Comparison of ENCODE assay signal across 19 cellular contexts in the genomic region with DNA sequence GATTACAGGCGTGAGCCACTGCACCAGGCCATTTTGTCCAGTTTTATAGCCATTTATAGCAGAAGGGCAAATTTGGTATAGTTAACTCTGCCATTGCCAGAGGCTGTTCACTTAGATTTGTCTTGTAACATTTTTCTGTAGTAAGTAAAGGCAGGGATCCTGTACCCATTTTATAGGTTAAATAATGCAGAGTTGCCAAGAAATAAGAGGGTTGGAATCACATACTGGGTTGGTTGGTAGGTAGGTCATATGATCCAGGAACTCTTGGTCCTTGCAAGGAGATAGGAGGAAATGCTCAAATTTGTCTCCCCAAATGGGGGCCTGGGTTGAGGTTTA.
A peak's percentile ranks its signal among the peaks of the same experiment; 100 is the strongest.
DNase-seq lines count a peak whose midpoint lies in the region; ATAC-seq, FAIRE-seq and TF ChIP-seq lines count a peak whose summit lies in the region.
"Had no signal": no experiment of that assay in that cellular context is flagged by ENCODE, and none has a peak within 500 bp of the region (broad histone marks: within the 10 kb centered on the region; RNA-seq: fewer than 3 reads in every experiment).

No MANE protein-coding gene starts in this region.

- ATAC-seq in HepG2 (no peak), right lobe of liver (no peak), gastrocnemius medialis (peak in 1 of 2 donors; percentile 39), GM21423 (IDR thresholded peaks at IDR 0.05; ENCODE audit: unreplicated experiment) (no peak), HG03378 (IDR thresholded peaks at IDR 0.05; ENCODE audit: unreplicated experiment) (no peak), HG02798 (IDR thresholded peaks at IDR 0.05; ENCODE audit: poor library complexity, unreplicated experiment) (no peak)
- no peak for ATAC-seq in effector memory CD8-positive, alpha-beta T cell (replicated peaks)

- H3K4me1 ChIP-seq in HepG2 (ENCODE audit: insufficient read depth, low read length), result peaks cover 81% of the 10 kb centered on the region
- no peaks in the 10 kb centered on the region for H3K4me1 ChIP-seq in right lobe of liver
- peaks cover 57% of the 10 kb centered on the region for H3K4me1 ChIP-seq in OCI-LY7 (ENCODE audit: insufficient read depth, low read length, poor library complexity, severe bottlenecking)
- H3K4me1 ChIP-seq in gastrocnemius medialis, result peaks cover 16 to 20% of the 10 kb centered on the region in 2 donors

- no peak for FAIRE-seq in HepG2 (lab: Jason Lieb, UNC)
- FAIRE-seq: GM12892, H1, HTR-8/SVneo had no signal

- H3K9ac ChIP-seq in HepG2 (ENCODE audit: insufficient read depth, low read depth, low read length), result peak overlapping the region; percentile 31

- intact Hi-C loops in HepG2 (cut with micrococcal nuclease; ENCODE audit: unreplicated experiment) (loop anchor here (5.0 kb wide), 1 partner anchor 114 kb away; no protein-coding TSS in a partner anchor), right lobe of liver (cut with DNase I) (no loop called here), OCI-LY7 (cut with micrococcal nuclease; ENCODE audit: unreplicated experiment) (no loop called here), gastrocnemius medialis (cut with DNase I; ENCODE audit: low total_unique reads) (loop anchor here (2.0 kb wide), 1 partner anchor 70 kb away; no protein-coding TSS in a partner anchor)

- H3K4me3 Mint-ChIP-seq in effector memory CD8-positive, alpha-beta T cell, result no peak overlapping the region
- H3K4me3 Mint-ChIP-seq: B cell; CD4-positive, CD25-positive, alpha-beta regulatory T cell; IgD-negative memory B cell had no signal

- DNase-seq in HepG2 (ENCODE audit: low spot score) (no peak), right lobe of liver (no peak), OCI-LY7 (ENCODE audit: low spot score) (no peak), gastrocnemius medialis (no peak)
- no peak for DNase-seq in effector memory CD8-positive, alpha-beta T cell
- DNase-seq: 8988T, C1 segment of cervical spinal cord, DMS153, DMS79 had no signal

- no peak for TF ChIP-seq POLR2A in HepG2 (IDR thresholded peaks at IDR 0.05; ENCODE audit: insufficient read depth in 1 of 2, low read depth in 2 of 2, low read length in 2 of 2)
- TF ChIP-seq POLR2A in right lobe of liver (IDR thresholded peaks at IDR 0.05), result no peak
- TF ChIP-seq POLR2A in gastrocnemius medialis (IDR thresholded peaks at IDR 0.05), result no peak

- H3K4me1 Mint-ChIP-seq in effector memory CD8-positive, alpha-beta T cell (ENCODE audit: low read depth in 2 of 2), result peaks cover 8 to 12% of the 10 kb centered on the region in 2 donors

- POLR2A ChIA-PET in HepG2 (lab: Yijun Ruan, JAX), result interaction anchor here (1.7 to 2.6 kb wide), 2 partner anchors 11 to 14 kb away, joined by 7 to 29 read pairs; no protein-coding TSS in a partner anchor
- POLR2A ChIA-PET in OCI-LY7 (lab: Charles Lee), result interaction anchor here (0.7 to 2.3 kb wide), 2 partner anchors 21 to 132 kb away, joined by 5 to 14 read pairs; partner anchors contain the start of genes MCM8 and TRMT6

- peak overlapping the region; percentile 71 for H3K4me2 ChIP-seq in HepG2 (ENCODE audit: low read depth, low read length)
- peak overlapping the region; percentile 50 for H3K4me2 ChIP-seq in OCI-LY7 (ENCODE audit: low read length)

- H3K9me3 Mint-ChIP-seq in effector memory CD8-positive, alpha-beta T cell, result no peaks in the 10 kb centered on the region
- H3K9me3 Mint-ChIP-seq: CD4-positive, CD25-positive, alpha-beta regulatory T cell; IgD-negative memory B cell had no signal

- BruUV-seq in HepG2 (replicated peaks; lab: Mats Ljungman, UMichigan), result no TSS peak
- BruUV-seq in OCI-LY7 (replicated peaks; lab: Mats Ljungman, UMichigan), result no TSS peak

- H3K79me2 ChIP-seq in HepG2 (ENCODE audit: insufficient read depth, low read length) (no peaks in the 10 kb centered on the region), OCI-LY7 (ENCODE audit: insufficient read depth, low read depth, low read length) (0 out of 2 replicates have a peak, but pooled peaks cover 3% of the 10 kb centered on the region)

- WGBS in HepG2 (ENCODE audit: low lambda C conversion rate), result 86% methylated on average over 1 of the region's 1 CpG
- WGBS in right lobe of liver (ENCODE audit: insufficient coverage, low coverage, low lambda C conversion rate, missing lambda C conversion rate), result 100% methylated on average over 1 of the region's 1 CpG

- H4K20me1 ChIP-seq in HepG2 (ENCODE audit: insufficient read depth, low read length) (no peaks in the 10 kb centered on the region), OCI-LY7 (ENCODE audit: insufficient read depth, low read length) (no peaks in the 10 kb centered on the region)

- CTCF ChIA-PET in HepG2 (lab: Yijun Ruan, JAX; ENCODE audit: low intra/inter-chr PET ratio, low total read pairs) (interaction anchor here (1.3 kb wide), 1 partner anchor 30 kb away, joined by 3 read pairs; no protein-coding TSS in a partner anchor), OCI-LY7 (lab: Charles Lee; ENCODE audit: unreplicated experiment) (no interaction called here)

- H2AFZ ChIP-seq in HepG2 (ENCODE audit: low read length), result no peak overlapping the region
- no peak overlapping the region for H2AFZ ChIP-seq in OCI-LY7 (ENCODE audit: low read length)

- no peaks in the 10 kb centered on the region for H3K9me2 ChIP-seq in OCI-LY7 (ENCODE audit: insufficient read depth, low read length)

- TF ChIP-seq CTCF in HepG2 (CRISPR knock-in tag; IDR thresholded peaks at IDR 0.05), result no peak
- no peak for TF ChIP-seq CTCF in right lobe of liver (IDR thresholded peaks at IDR 0.05)
- no peak for TF ChIP-seq CTCF in OCI-LY7 (conservative IDR thresholded peaks at IDR 0.05; ENCODE audit: low read length)
- TF ChIP-seq CTCF in gastrocnemius medialis (IDR thresholded peaks at IDR 0.05 in 4 of 5, conservative IDR thresholded peaks at IDR 0.05 in 1 of 5), result no peak

- peak overlapping the region in 1 of 3 experiments; percentile 31; a peak in 1 of 6 replicates for H3K4me3 ChIP-seq in HepG2 (replicated peaks in 1 of 3; ENCODE audit: insufficient read depth in 1 of 3, low read depth in 2 of 3, low read length in 3 of 3)
- no peak overlapping the region for H3K4me3 ChIP-seq in right lobe of liver
- no peak overlapping the region for H3K4me3 ChIP-seq in OCI-LY7 (ENCODE audit: low read depth, low read length, poor library complexity, severe bottlenecking)
- H3K4me3 ChIP-seq in gastrocnemius medialis, result no peak overlapping the region
- H3K4me3 ChIP-seq: HAP-1 had no signal

- H3K36me3 ChIP-seq in HepG2 (replicated peaks in 1 of 2; ENCODE audit: control insufficient read depth in 1 of 2, insufficient read depth in 2 of 2, low read length in 2 of 2) (no peaks in the 10 kb centered on the region), right lobe of liver (no peaks in the 10 kb centered on the region), OCI-LY7 (ENCODE audit: insufficient read depth, low read length) (peaks cover 27% of the 10 kb centered on the region), gastrocnemius medialis (no peaks in the 10 kb centered on the region)
- H3K36me3 ChIP-seq: HAP-1 had no signal

- in situ Hi-C loops in HepG2 (cut with HindIII; ENCODE audit: extremely low pct_ligation_motif_present, low pct_unique_long_range_greater_than_20kb), result no loop called here
- in situ Hi-C loops in gastrocnemius medialis (cut with MboI; ENCODE audit: low sequenced_read_pairs in 4 of 4), result no loop called here

- peak overlapping the region; percentile 73 for H3K27ac ChIP-seq in HepG2 (ENCODE audit: extremely low read length, insufficient read depth, low read length)
- no peak overlapping the region for H3K27ac ChIP-seq in right lobe of liver
- peak overlapping the region; percentile 53 for H3K27ac ChIP-seq in OCI-LY7 (ENCODE audit: low read depth, low read length, poor library complexity, severe bottlenecking)
- H3K27ac ChIP-seq in gastrocnemius medialis, result peak overlapping the region; percentile 61 to 76 (median 74)

- H3K9me3 ChIP-seq in HepG2 (ENCODE audit: low read length) (no peaks in the 10 kb centered on the region), right lobe of liver (no peaks in the 10 kb centered on the region), OCI-LY7 (ENCODE audit: low read length) (no peaks in the 10 kb centered on the region), gastrocnemius medialis (no peaks in the 10 kb centered on the region)
- H3K9me3 ChIP-seq: HAP-1 had no signal

- H3K27me3 Mint-ChIP-seq in effector memory CD8-positive, alpha-beta T cell, result no peaks in the 10 kb centered on the region
- H3K27me3 Mint-ChIP-seq: B cell; CD4-positive, CD25-positive, alpha-beta regulatory T cell; IgD-negative memory B cell had no signal

- no peaks in the 10 kb centered on the region for H3K36me3 Mint-ChIP-seq in effector memory CD8-positive, alpha-beta T cell (ENCODE audit: insufficient read depth)

- peak overlapping the region; percentile 44 to 71 for H3K27ac Mint-ChIP-seq in effector memory CD8-positive, alpha-beta T cell
- H3K27ac Mint-ChIP-seq: B cell, IgD-negative memory B cell had no signal

- TF ChIP-seq RAD21 in HepG2 (CRISPR knock-in tag; IDR thresholded peaks at IDR 0.05), result no peak

- no peaks in the 10 kb centered on the region for H3K27me3 ChIP-seq in HepG2 (ENCODE audit: control insufficient read depth in 1 of 2, insufficient read depth in 2 of 2, low read length in 2 of 2)
- no peaks in the 10 kb centered on the region for H3K27me3 ChIP-seq in right lobe of liver
- H3K27me3 ChIP-seq in gastrocnemius medialis, result no peaks in the 10 kb centered on the region

- TF ChIP-seq EP300 in HepG2 (IDR thresholded peaks at IDR 0.05; ENCODE audit: low read depth in 2 of 2, low read length in 2 of 2) (no peak), HepG2 (CRISPR knock-in tag; IDR thresholded peaks at IDR 0.05; ENCODE audit: borderline replicate concordance) (no peak)

TF ChIP-seq in HepG2, 621 proteins besides CTCF, POLR2A, EP300 and RAD21 (continues in another document):
- TF ChIP-seq, protein P1, sequence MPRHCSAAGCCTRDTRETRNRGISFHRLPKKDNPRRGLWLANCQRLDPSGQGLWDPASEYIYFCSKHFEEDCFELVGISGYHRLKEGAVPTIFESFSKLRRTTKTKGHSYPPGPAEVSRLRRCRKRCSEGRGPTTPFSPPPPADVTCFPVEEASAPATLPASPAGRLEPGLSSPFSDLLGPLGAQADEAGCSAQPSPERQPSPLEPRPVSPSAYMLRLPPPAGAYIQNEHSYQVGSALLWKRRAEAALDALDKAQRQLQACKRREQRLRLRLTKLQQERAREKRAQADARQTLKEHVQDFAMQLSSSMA (CRISPR knock-in tag; IDR thresholded peaks at IDR 0.05), result 0 out of 2 replicates have a peak, but pooled peaks have one; percentile 2

Comparison
In these comparisons a context has a peak if more than half of its experiments do, and no peak if none do; other contexts are left out.
1. H3K27ac ChIP-seq: peak in HepG2 (single experiment), OCI-LY7 (single experiment) and gastrocnemius medialis (4 of 4); none in right lobe of liver (0 of 3).
2. intact Hi-C loops: an anchor here in HepG2 (5.0 kb wide) and gastrocnemius medialis (2.0 kb wide); none called in right lobe of liver and OCI-LY7.